ENCODE assay signal across 31 cellular contexts in genomic region chr5:51872144-51872543, GRCh38.
DNase-seq lines count a peak whose midpoint lies in the region; ATAC-seq, FAIRE-seq and TF ChIP-seq lines count a peak whose summit lies in the region.
"Had no signal": no experiment of that assay in that cellular context is flagged by ENCODE, and none has a peak within 500 bp of the region (broad histone marks: within the 10 kb centered on the region; RNA-seq: fewer than 3 reads in every experiment).

No MANE protein-coding gene starts in this region.

- intact Hi-C loops in K562 (cut with micrococcal nuclease), result no loop called here
- intact Hi-C loops in gastrocnemius medialis (cut with DNase I; ENCODE audit: low total_unique reads), result no loop called here

- POLR2A ChIA-PET in HEK293 (lab: Yijun Ruan, JAX), result no interaction called here
- POLR2A ChIA-PET in K562 (lab: Yijun Ruan, JAX), result no interaction called here

- no peak overlapping the region for H2AFZ ChIP-seq in K562 (ENCODE audit: low read depth, low read length)

- no peak overlapping the region for H3K9ac ChIP-seq in K562 (ENCODE audit: insufficient read depth in 1 of 2, low read depth in 2 of 2, low read length in 2 of 2)
- H3K9ac ChIP-seq: BLaER1; BLaER1 treated with 17β-estradiol and CSF1 and Interleukin-3, amounts not matched to agents 10 nM and 100 nM had no signal

- H3K4me2 ChIP-seq in K562 (ENCODE audit: insufficient read depth, low read length), result no peak overlapping the region
- H3K4me2 ChIP-seq: A549; BLaER1; BLaER1 treated with 17β-estradiol and CSF1 and Interleukin-3, amounts not matched to agents 10 nM and 100 nM had no signal

- DNase-seq in K562 (ENCODE audit: extremely low read depth in 1 of 4, low spot score in 3 of 4) (no peak), gastrocnemius medialis (no peak)
- DNase-seq: 8988T; ACHN; AML-193; BE2C; C1 segment of cervical spinal cord; Caco-2; Calu3; CD4-positive, alpha-beta memory T cell; CD4-positive, alpha-beta T cell; CD4-positive, CD25-positive, alpha-beta regulatory T cell; CD8-positive, alpha-beta memory T cell; CD8-positive, alpha-beta T cell; COR-L47; DMS 273 treated with DMSO at 0.1 percent for 48 hours; DMS153; DMS53; DMS79; DMS79 treated with DMSO at 0.1 percent for 48 hours; DND-41; EL had no signal

- TF ChIP-seq EP300 in K562 (IDR thresholded peaks at IDR 0.05; ENCODE audit: low read length), result no peak

- FAIRE-seq in K562 (lab: Jason Lieb, UNC), result no peak
- FAIRE-seq: A204.1, A549, D721Med had no signal

- TF ChIP-seq POLR2A in K562 (conservative IDR thresholded peaks at IDR 0.05), result no peak
- no peak for TF ChIP-seq POLR2A in gastrocnemius medialis (IDR thresholded peaks at IDR 0.05)

- TF ChIP-seq RAD21 in K562 (CRISPR knock-in tag; conservative IDR thresholded peaks at IDR 0.05 in 1 of 2, IDR thresholded peaks at IDR 0.05 in 1 of 2), result no peak

- in situ Hi-C loops in K562 (cut with MboI), result no loop called here
- in situ Hi-C loops in gastrocnemius medialis (cut with MboI; ENCODE audit: low sequenced_read_pairs in 4 of 4), result no loop called here

- no peaks in the 10 kb centered on the region for H3K9me3 ChIP-seq in HEK293 (ENCODE audit: control insufficient read depth, insufficient read depth, low read depth, low read length)
- H3K9me3 ChIP-seq in K562 (replicated peaks; ENCODE audit: control insufficient read depth, insufficient read depth, low read depth, low read length), result no peaks in the 10 kb centered on the region; the same call in 1 of the 2 replicates
- no peaks in the 10 kb centered on the region for H3K9me3 ChIP-seq in gastrocnemius medialis
- H3K9me3 ChIP-seq: A549 had no signal

- H3K36me3 ChIP-seq in HEK293 (ENCODE audit: control insufficient read depth in 2 of 2, insufficient read depth in 1 of 2, low read length in 2 of 2), result no peaks in the 10 kb centered on the region
- H3K36me3 ChIP-seq in K562 (ENCODE audit: control insufficient read depth, insufficient read depth, low read length), result no peaks in the 10 kb centered on the region
- no peaks in the 10 kb centered on the region for H3K36me3 ChIP-seq in gastrocnemius medialis
- H3K36me3 ChIP-seq: BE2C; BLaER1; BLaER1 treated with 17β-estradiol and CSF1 and Interleukin-3, amounts not matched to agents 10 nM and 100 nM had no signal

- WGBS in K562 (ENCODE audit: insufficient coverage, low coverage, missing lambda C conversion rate), result 0% methylated on average over 2 of the region's 2 CpGs

- ATAC-seq in K562, result no peak
- no peak for ATAC-seq in HG03108 (IDR thresholded peaks at IDR 0.05; ENCODE audit: unreplicated experiment)
- no peak for ATAC-seq in gastrocnemius medialis
- ATAC-seq: A549; CD8-positive, alpha-beta T cell had no signal

- no peaks in the 10 kb centered on the region for H3K27me3 ChIP-seq in K562 (ENCODE audit: control insufficient read depth in 2 of 2, insufficient read depth in 2 of 2, low read length in 2 of 2)
- no peaks in the 10 kb centered on the region for H3K27me3 ChIP-seq in gastrocnemius medialis
- H3K27me3 ChIP-seq: BE2C; BLaER1; BLaER1 treated with 17β-estradiol and CSF1 and Interleukin-3, amounts not matched to agents 10 nM and 100 nM had no signal

- BruUV-seq in K562 (replicated peaks; lab: Mats Ljungman, UMichigan), result no TSS peak

- H3K27ac ChIP-seq in HEK293 (ENCODE audit: extremely low read depth, low read depth, low read length), result no peak overlapping the region
- no peak overlapping the region for H3K27ac ChIP-seq in K562 (ENCODE audit: extremely low read depth, low read depth, low read length)
- no peak overlapping the region for H3K27ac ChIP-seq in gastrocnemius medialis
- H3K27ac ChIP-seq: 22Rv1; A549; BLaER1; BLaER1 treated with 17β-estradiol and CSF1 and Interleukin-3, amounts not matched to agents 10 nM and 100 nM; C4-2B had no signal

- H4K20me1 ChIP-seq in K562 (replicated peaks; ENCODE audit: control insufficient read depth, insufficient read depth, low read length), result no peaks in the 10 kb centered on the region
- H4K20me1 ChIP-seq: BLaER1; BLaER1 treated with 17β-estradiol and CSF1 and Interleukin-3, amounts not matched to agents 10 nM and 100 nM had no signal

- CTCF ChIA-PET in HEK293 (lab: Yijun Ruan, JAX), result no interaction called here
- CTCF ChIA-PET in K562 (lab: Yijun Ruan, JAX; ENCODE audit: low intra/inter-chr PET ratio), result no interaction called here

- H3K4me1 ChIP-seq in HEK293 (ENCODE audit: control insufficient read depth, insufficient read depth, low read length), result no peaks in the 10 kb centered on the region
- H3K4me1 ChIP-seq in K562 (replicated peaks in 1 of 2; ENCODE audit: control insufficient read depth in 2 of 2, insufficient read depth in 2 of 2, low read length in 2 of 2), result no peaks in the 10 kb centered on the region
- no peaks in the 10 kb centered on the region for H3K4me1 ChIP-seq in gastrocnemius medialis
- H3K4me1 ChIP-seq: A549; BE2C; BLaER1; BLaER1 treated with 17β-estradiol and CSF1 and Interleukin-3, amounts not matched to agents 10 nM and 100 nM; Caco-2 had no signal

- TF ChIP-seq CTCF in HEK293 (tag by site-specific recombination; IDR thresholded peaks at IDR 0.05) (no peak), K562 (IDR thresholded peaks at IDR 0.05 in 2 of 3, conservative IDR thresholded peaks at IDR 0.05 in 1 of 3; ENCODE audit: insufficient read depth in 2 of 3, low read depth in 1 of 3, low read length in 3 of 3) (no peak), gastrocnemius medialis (IDR thresholded peaks at IDR 0.05 in 4 of 5, conservative IDR thresholded peaks at IDR 0.05 in 1 of 5) (no peak)

- no peaks in the 10 kb centered on the region for H3K9me1 ChIP-seq in K562 (ENCODE audit: control insufficient read depth, insufficient read depth, low read length)

- no peaks in the 10 kb centered on the region for H3K79me2 ChIP-seq in K562 (ENCODE audit: control insufficient read depth, insufficient read depth, low read length)

- no peak overlapping the region for H3K4me3 ChIP-seq in HEK293 (ENCODE audit: low read depth, low read length)
- H3K4me3 ChIP-seq in K562, result no peak overlapping the region
- no peak overlapping the region for H3K4me3 ChIP-seq in gastrocnemius medialis
- H3K4me3 ChIP-seq: A549; BLaER1; BLaER1 treated with 17β-estradiol and CSF1 and Interleukin-3, amounts not matched to agents 10 nM and 100 nM had no signal

TF ChIP-seq in HEK293, 187 proteins besides CTCF, POLR2A, EP300 and RAD21:
- no peak for TF ChIP-seq ZNF223 (tag by site-specific recombination; IDR thresholded peaks at IDR 0.05)
- TF ChIP-seq ZNF529 (tag by site-specific recombination; IDR thresholded peaks at IDR 0.05; ENCODE audit: insufficient replicate concordance), result no peak
- TF ChIP-seq ZBTB7A (tag by site-specific recombination; IDR thresholded peaks at IDR 0.05; ENCODE audit: low read depth), result no peak
- TF ChIP-seq ZNF354C (tag by site-specific recombination; IDR thresholded peaks at IDR 0.05; ENCODE audit: borderline replicate concordance, low read depth), result no peak
- TF ChIP-seq ZNF707 (tag by site-specific recombination; IDR thresholded peaks at IDR 0.05), result peak; percentile 88

TF ChIP-seq in K562, 482 proteins besides CTCF, POLR2A, EP300 and RAD21:
- TF ChIP-seq TEAD4 (IDR thresholded peaks at IDR 0.05; ENCODE audit: low read length) (no peak), TEAD4 (CRISPR knock-in tag; IDR thresholded peaks at IDR 0.05; ENCODE audit: borderline replicate concordance) (no peak), CREB3L1 (IDR thresholded peaks at IDR 0.05; ENCODE audit: borderline replicate concordance, low read depth) (no peak), FOXK1 (CRISPR knock-in tag; IDR thresholded peaks at IDR 0.05; ENCODE audit: borderline replicate concordance) (no peak), ZNF707 (CRISPR knock-in tag; conservative IDR thresholded peaks at IDR 0.05) (peak; percentile 88), E2F4 (CRISPR knock-in tag; IDR thresholded peaks at IDR 0.05; ENCODE audit: low read depth) (no peak), MXI1 (IDR thresholded peaks at IDR 0.05; ENCODE audit: low read depth, low read length) (no peak), RBM25 (IDR thresholded peaks at IDR 0.05; ENCODE audit: low read depth, low read length, severe bottlenecking) (no peak), HDAC6 (IDR thresholded peaks at IDR 0.05; ENCODE audit: low read depth, low read length) (no peak)

Comparison
In these comparisons a context has a peak if more than half of its experiments do, and no peak if none do; other contexts are left out.
1. Of the 44 proteins assayed by ChIP-seq in both K562 and HEK293: peak only in K562: none; only in HEK293: none; in both: ZNF707; in neither: 43.